Comparison of ENCODE assay signal across 17 cellular contexts in genomic region chr14:106235356-106236159, GRCh38.
DNase-seq lines count a peak whose midpoint lies in the region; ATAC-seq and TF ChIP-seq lines count a peak whose summit lies in the region.
"Had no signal": no experiment of that assay in that cellular context is flagged by ENCODE, and none has a peak within 500 bp of the region (broad histone marks: within the 10 kb centered on the region; RNA-seq: fewer than 3 reads in every experiment).

No MANE protein-coding gene starts in this region.

- H3K27me3 Mint-ChIP-seq in natural killer cell (ENCODE audit: low read depth in 2 of 2) (peaks cover 15 to 25% of the 10 kb centered on the region in 2 donors), immature natural killer cell (ENCODE audit: low read depth in 3 of 3) (peaks cover 5 to 13% (median 7%) of the 10 kb centered on the region in 3 donors)
- peaks cover 32 to 48% of the 10 kb centered on the region in 2 donors for H3K27me3 Mint-ChIP-seq in natural killer cell treated with Interleukin-12 subunit alpha and Interleukin-12 subunit beta and Interleukin-15 and Interleukin-18, amount 100 ng/mL, for 72 hours

- H3K4me1 Mint-ChIP-seq in natural killer cell (peaks cover 14 to 16% of the 10 kb centered on the region in 2 donors), immature natural killer cell (peaks cover 20 to 22% of the 10 kb centered on the region in 2 donors)
- H3K4me1 Mint-ChIP-seq in natural killer cell treated with Interleukin-12 subunit alpha and Interleukin-12 subunit beta and Interleukin-15 and Interleukin-18, amount 100 ng/mL, for 72 hours (ENCODE audit: low read depth in 2 of 2) = peaks cover 14 to 20% of the 10 kb centered on the region in 2 donors
- H3K4me1 Mint-ChIP-seq: CD14-positive monocyte had no signal

- H3K9me3 Mint-ChIP-seq in natural killer cell (no peaks in the 10 kb centered on the region), immature natural killer cell (peaks cover 0 to 1% (median 0%) of the 10 kb centered on the region in 6 donors)
- H3K9me3 Mint-ChIP-seq in natural killer cell treated with Interleukin-12 subunit alpha and Interleukin-12 subunit beta and Interleukin-15 and Interleukin-18, amount 100 ng/mL, for 72 hours = peaks cover 2% of the 10 kb centered on the region
- H3K9me3 Mint-ChIP-seq: CD14-positive monocyte had no signal

- no peak overlapping the region for H3K27ac ChIP-seq in coronary artery

- H3K27ac Mint-ChIP-seq in natural killer cell (no peak overlapping the region), immature natural killer cell (no peak overlapping the region)
- H3K27ac Mint-ChIP-seq in natural killer cell treated with Interleukin-12 subunit alpha and Interleukin-12 subunit beta and Interleukin-15 and Interleukin-18, amount 100 ng/mL, for 72 hours = peak overlapping the region in 1 of 2 donors; percentile 43
- H3K27ac Mint-ChIP-seq: CD14-positive monocyte; T-helper 1 cell treated with Interleukin-12 subunit alpha and Interleukin-12 subunit beta and Interleukin-4 antibody, amounts not matched to agents 30 μg/mL and 1 μg/mL, for 36 hours had no signal

- DNase-seq in natural killer cell (no peak), NCI-H526 (lab: John Stamatoyannopoulos, UW) (peak; percentile 61 to 84), immature natural killer cell (no peak), coronary artery (ENCODE audit: low spot score) (no peak), GM13976 (ENCODE audit: low spot score) (no peak)
- no peak for DNase-seq in natural killer cell treated with Interleukin-12 subunit alpha and Interleukin-12 subunit beta and Interleukin-15 and Interleukin-18, amount 100 ng/mL, for 72 hours (ENCODE audit: low spot score)
- no peak for DNase-seq in activated CD4-positive, alpha-beta T cell treated with anti-CD3 and anti-CD28 coated beads for 4 hours
- DNase-seq: 8988T, H7, NCI-H2029 treated with DMSO at 0.1 percent for 48 hours, NCI-H524, PC-3, SHP77 had no signal

- peak; percentile 11 for TF ChIP-seq CTCF in natural killer cell (IDR thresholded peaks at IDR 0.05)
- TF ChIP-seq CTCF in coronary artery (IDR thresholded peaks at IDR 0.05) = no peak
- TF ChIP-seq CTCF in GM13976 (IDR thresholded peaks at IDR 0.05; ENCODE audit: borderline replicate concordance, control extremely low read depth, extremely low read depth, insufficient read depth, missing control alignments) = no peak

- H3K36me3 Mint-ChIP-seq in natural killer cell (no peaks in the 10 kb centered on the region), immature natural killer cell (no peaks in the 10 kb centered on the region)
- H3K36me3 Mint-ChIP-seq in natural killer cell treated with Interleukin-12 subunit alpha and Interleukin-12 subunit beta and Interleukin-15 and Interleukin-18, amount 100 ng/mL, for 72 hours = no peaks in the 10 kb centered on the region
- H3K36me3 Mint-ChIP-seq: CD14-positive monocyte had no signal

- in situ Hi-C loops in GM13976 (cut with MboI; ENCODE audit: low sequenced_read_pairs, unreplicated experiment) = no loop called here

- no peak overlapping the region for H3K4me3 ChIP-seq in coronary artery
- H3K4me3 ChIP-seq: K562 had no signal

- ATAC-seq in natural killer cell (no peak), esophagus mucosa (no peak)
- ATAC-seq in natural killer cell treated with Interleukin-12 subunit alpha and Interleukin-12 subunit beta and Interleukin-15 and Interleukin-18, amount 100 ng/mL, for 72 hours = no peak
- ATAC-seq: PC-3 had no signal

- intact Hi-C loops in natural killer cell (cut with micrococcal nuclease) = no loop called here

- H3K4me3 Mint-ChIP-seq in natural killer cell = no peak overlapping the region
- H3K4me3 Mint-ChIP-seq in natural killer cell treated with Interleukin-12 subunit alpha and Interleukin-12 subunit beta and Interleukin-15 and Interleukin-18, amount 100 ng/mL, for 72 hours = no peak overlapping the region
- H3K4me3 Mint-ChIP-seq in immature natural killer cell = peak overlapping the region in 3 of 5 donors; percentile 6 to 49 (median 12)
- H3K4me3 Mint-ChIP-seq: CD14-positive monocyte; T-helper 1 cell treated with Interleukin-12 subunit alpha and Interleukin-12 subunit beta and Interleukin-4 antibody, amounts not matched to agents 30 μg/mL and 1 μg/mL, for 36 hours had no signal

Comparison
In these comparisons a context has a peak if more than half of its experiments do, and no peak if none do; other contexts are left out.
1. DNase-seq: peak in NCI-H526 (2 of 2); none in natural killer cell (single experiment), natural killer cell treated with Interleukin-12 subunit alpha and Interleukin-12 subunit beta and Interleukin-15 and Interleukin-18, amount 100 ng/mL, for 72 hours (single experiment), immature natural killer cell (0 of 3), activated CD4-positive, alpha-beta T cell treated with anti-CD3 and anti-CD28 coated beads for 4 hours (0 of 2), coronary artery (single experiment) and GM13976 (single experiment).
2. H3K4me3 Mint-ChIP-seq: peak in immature natural killer cell (3 of 5); none in natural killer cell (single experiment) and natural killer cell treated with Interleukin-12 subunit alpha and Interleukin-12 subunit beta and Interleukin-15 and Interleukin-18, amount 100 ng/mL, for 72 hours (single experiment).